In the genomic region with DNA sequence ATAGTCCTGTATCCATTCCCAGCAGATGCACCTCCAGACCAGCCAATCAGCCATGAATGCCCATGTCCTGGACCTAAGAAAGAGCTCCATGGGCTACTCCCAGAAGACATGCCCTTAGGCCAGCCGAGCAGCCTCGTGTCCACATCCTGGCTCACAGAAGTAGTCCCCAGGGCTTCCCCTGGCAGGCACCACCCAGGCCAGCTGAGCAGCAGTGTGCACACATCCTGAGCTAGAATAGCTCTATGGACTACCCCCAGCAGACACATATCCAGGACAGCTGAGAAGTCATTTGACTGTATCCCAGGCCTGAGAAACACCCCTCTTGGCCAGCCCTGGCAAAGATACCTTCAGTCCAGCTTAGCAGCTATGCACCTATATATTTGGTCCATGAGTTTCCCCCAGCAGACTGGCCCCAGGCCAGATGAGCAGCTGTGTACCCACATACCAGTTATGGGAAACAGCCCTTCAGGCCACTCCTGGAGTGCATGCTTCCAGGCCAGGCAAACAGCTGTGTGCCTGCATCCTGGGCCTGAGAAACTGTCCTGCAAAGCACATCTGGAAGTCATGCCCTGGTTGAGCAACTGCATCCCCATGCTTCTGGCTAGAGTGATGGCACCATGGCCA, we compare ENCODE assay signal across 2 cellular contexts. TPM values are rescaled to one million over a fixed set of nuclear protein-coding genes. Genes with fewer than 3 reads are reported as not detected.
"Had no signal": no experiment of that assay in that cellular context is flagged by ENCODE, and none has a peak within 500 bp of the region (broad histone marks: within the 10 kb centered on the region; RNA-seq: fewer than 3 reads in every experiment).

No MANE protein-coding gene starts in this region.

RNA-seq across cellular contexts. Expression of gene TPTE, which starts 27.1 kb away (rescaled TPM):
- total RNA-seq: G401, GM12878 had no signal
